Comparison of ENCODE assay signal across 13 cellular contexts in genomic region chr22:46103664-46104063, GRCh38. TPM values are rescaled to one million over a fixed set of nuclear protein-coding genes. Genes with fewer than 3 reads are reported as not detected.
A peak's percentile ranks its signal among the peaks of the same experiment; 100 is the strongest.
DNase-seq lines count a peak whose midpoint lies in the region; ATAC-seq and TF ChIP-seq lines count a peak whose summit lies in the region.
"Had no signal": no experiment of that assay in that cellular context is flagged by ENCODE, and none has a peak within 500 bp of the region (broad histone marks: within the 10 kb centered on the region; RNA-seq: fewer than 3 reads in every experiment).

No MANE protein-coding gene starts in this region.

- peak overlapping the region; percentile 33 for H3K4me3 ChIP-seq in left ventricle myocardium inferior
- no peak overlapping the region for H3K4me3 ChIP-seq in esophagus (ENCODE audit: low read depth in 1 of 2, low read length in 2 of 2)
- H3K4me3 ChIP-seq in sigmoid colon: no peak overlapping the region
- no peak overlapping the region for H3K4me3 ChIP-seq in aorta (ENCODE audit: low read length in 2 of 2)
- H3K4me3 ChIP-seq: mucosa of descending colon had no signal

- peak overlapping the region; percentile 88 for H3K27ac ChIP-seq in left ventricle myocardium inferior (replicated peaks)
- peak overlapping the region; percentile 76 to 97 for H3K27ac ChIP-seq in esophagus (ENCODE audit: low read depth in 2 of 2, low read length in 1 of 2)
- H3K27ac ChIP-seq in sigmoid colon: peak overlapping the region; percentile 74 to 92 (median 86)
- H3K27ac ChIP-seq in aorta (ENCODE audit: low read depth in 1 of 2, low read length in 2 of 2): peak overlapping the region; percentile 39 to 60

- H3K9me3 ChIP-seq in left ventricle myocardium inferior (replicated peaks) (no peaks in the 10 kb centered on the region), esophagus (ENCODE audit: control insufficient read depth in 2 of 2, insufficient read depth in 1 of 2, low read depth in 1 of 2, low read length in 1 of 2) (no peaks in the 10 kb centered on the region), sigmoid colon (no peaks in the 10 kb centered on the region), aorta (ENCODE audit: control insufficient read depth, low read length) (no peaks in the 10 kb centered on the region)
- H3K9me3 ChIP-seq: mucosa of descending colon had no signal

- TF ChIP-seq POLR2A in sigmoid colon (IDR thresholded peaks at IDR 0.05): no peak

- TF ChIP-seq CTCF in left ventricle myocardium inferior (IDR thresholded peaks at IDR 0.05; ENCODE audit: borderline replicate concordance) (no peak), sigmoid colon (IDR thresholded peaks at IDR 0.05) (no peak)

- 63 to 76% methylated on average over 19 of the region's 19 CpGs for WGBS in esophagus, 2 donors
- whole genome bisulfite sequencing in sigmoid colon, 2 donors: 94 to 96% methylated on average over 19 of the region's 19 CpGs
- WGBS in aorta, 2 donors: 79 to 80% methylated on average over 19 of the region's 19 CpGs

- ATAC-seq in aorta (ENCODE audit: low FRiP score) (no peak), GM18519 (IDR thresholded peaks at IDR 0.05; ENCODE audit: low FRiP score, unreplicated experiment) (no peak)
- ATAC-seq: mucosa of descending colon had no signal

- intact Hi-C loops in left ventricle myocardium inferior (cut with micrococcal nuclease) (no loop called here), cardiac septum (cut with DNase I) (loop anchor here (2.0 kb wide), 1 partner anchor 15 kb away; no protein-coding TSS in a partner anchor), sigmoid colon (cut with DNase I) (loop anchor here (2.0 kb wide), 1 partner anchor 13 kb away; no protein-coding TSS in a partner anchor), aorta (cut with DNase I) (no loop called here)

- peaks cover 99% of the 10 kb centered on the region for H3K4me1 ChIP-seq in left ventricle myocardium inferior
- peaks cover 38 to 66% of the 10 kb centered on the region in 2 donors for H3K4me1 ChIP-seq in esophagus (ENCODE audit: control insufficient read depth in 2 of 2, insufficient read depth in 2 of 2, low read length in 1 of 2)
- H3K4me1 ChIP-seq in sigmoid colon: peaks cover 0 to 84% (median 78%) of the 10 kb centered on the region in 4 donors
- H3K4me1 ChIP-seq in aorta (ENCODE audit: control insufficient read depth in 1 of 2, insufficient read depth in 2 of 2, low read length in 2 of 2): no peaks in the 10 kb centered on the region

- peaks cover 62% of the 10 kb centered on the region for H3K36me3 ChIP-seq in left ventricle myocardium inferior
- H3K36me3 ChIP-seq in esophagus (ENCODE audit: control insufficient read depth in 2 of 2, insufficient read depth in 2 of 2, low read length in 1 of 2): peaks cover 0 to 67% of the 10 kb centered on the region in 2 donors
- peaks cover 0 to 73% (median 47%) of the 10 kb centered on the region in 4 donors for H3K36me3 ChIP-seq in sigmoid colon
- H3K36me3 ChIP-seq in aorta (ENCODE audit: control insufficient read depth in 1 of 2, insufficient read depth in 2 of 2, low read length in 1 of 2): peaks cover 0 to 7% of the 10 kb centered on the region in 2 donors

- H3K27me3 ChIP-seq in left ventricle myocardium inferior (ENCODE audit: low read depth) (no peaks in the 10 kb centered on the region), esophagus (ENCODE audit: control insufficient read depth in 1 of 2, insufficient read depth in 2 of 2, low read length in 2 of 2) (no peaks in the 10 kb centered on the region), sigmoid colon (no peaks in the 10 kb centered on the region), aorta (ENCODE audit: control insufficient read depth in 1 of 2, insufficient read depth in 2 of 2, low read length in 1 of 2) (no peaks in the 10 kb centered on the region)

- no peak for TF ChIP-seq EP300 in sigmoid colon (IDR thresholded peaks at IDR 0.05)

- no peak for DNase-seq in left ventricle myocardium inferior
- DNase-seq in cardiac septum (ENCODE audit: low spot score): no peak
- no peak for DNase-seq in sigmoid colon
- DNase-seq in aorta: no peak
- no peak for DNase-seq in SIG-M5 treated with dmso at 0.1 percent for 504 hours (lab: John Stamatoyannopoulos, UW; ENCODE audit: unreplicated experiment)
- no peak for DNase-seq in cerebellum (ENCODE audit: low spot score)
- DNase-seq: activated CD4-positive, CD25-positive, alpha-beta regulatory T cell treated with anti-CD3 and anti-CD28 coated beads, Interleukin-2, amount 50 U/mL, for 72 hours; dermis blood vessel endothelial cell; mucosa of descending colon; stimulated activated CD4-positive, alpha-beta T cell treated with anti-CD3 and anti-CD28 coated beads, Interleukin-4, amount 100 ng/mL, for 4 hours; stimulated activated naive CD4-positive, alpha-beta T cell had no signal

RNA-seq across cellular contexts. Expression of gene PPARA, which starts 46.7 kb away (rescaled TPM):
- total RNA-seq in left ventricle myocardium inferior (101 TPM), cardiac septum (78.8 TPM), sigmoid colon (10 to 100 TPM; 16.6 to 21.4 (median 20.6) TPM), aorta (10 to 100 TPM; 29.6 to 32.1 TPM), cerebellum (9.1 TPM)
- polyA plus RNA-seq in esophagus (1 to 10 TPM; 3.2 to 3.9 TPM), sigmoid colon (10 to 100 TPM in 2 of 3 donors, 1 to 10 TPM in 1; 7.8 to 22.7 (median 12.0) TPM), aorta (1 to 10 TPM; 6.9 to 9.8 TPM)

Comparison
In these comparisons a context has a peak if more than half of its experiments do, and no peak if none do; other contexts are left out.
1. intact Hi-C loops: an anchor here in cardiac septum (2.0 kb wide) and sigmoid colon (2.0 kb wide); none called in left ventricle myocardium inferior and aorta.